Comparison of ENCODE assay signal across 1 cellular context in genomic region chrX:124289443-124289842, GRCh38.
TF ChIP-seq lines count a peak whose summit lies in the region.

No MANE protein-coding gene starts in this region.

TF ChIP-seq in K562, 482 proteins besides CTCF, POLR2A, EP300 and RAD21:
- TF ChIP-seq MEIS2 (IDR thresholded peaks at IDR 0.05; ENCODE audit: partially characterized antibody) (peak; percentile 63), ARID1B (IDR thresholded peaks at IDR 0.05) (no peak), ZFX (CRISPR knock-in tag; IDR thresholded peaks at IDR 0.05) (no peak), FOXJ2 (tag; IDR thresholded peaks at IDR 0.05) (peak; percentile 43; the same call in 1 of the 2 replicates), FOXP4 (CRISPR knock-in tag; IDR thresholded peaks at IDR 0.05; ENCODE audit: borderline replicate concordance) (no peak), FOXA1 (IDR thresholded peaks at IDR 0.05; ENCODE audit: borderline replicate concordance) (no peak), MTA2 (IDR thresholded peaks at IDR 0.05; ENCODE audit: low read depth) (no peak), ARNT (IDR thresholded peaks at IDR 0.05) (no peak), PKNOX1 (IDR thresholded peaks at IDR 0.05) (0 out of 2 replicates have a peak, but pooled peaks have one; percentile 20), ZC3H8 (IDR thresholded peaks at IDR 0.05) (no peak), ZBTB49 (CRISPR knock-in tag; IDR thresholded peaks at IDR 0.05; ENCODE audit: borderline replicate concordance) (no peak), NR2C1 (IDR thresholded peaks at IDR 0.05) (no peak), NR2C1 (tag; IDR thresholded peaks at IDR 0.05) (no peak)
TF ChIP-seq in K562: peak in this region for 3.
